Comparison of ENCODE assay signal across 14 cellular contexts in the genomic region with DNA sequence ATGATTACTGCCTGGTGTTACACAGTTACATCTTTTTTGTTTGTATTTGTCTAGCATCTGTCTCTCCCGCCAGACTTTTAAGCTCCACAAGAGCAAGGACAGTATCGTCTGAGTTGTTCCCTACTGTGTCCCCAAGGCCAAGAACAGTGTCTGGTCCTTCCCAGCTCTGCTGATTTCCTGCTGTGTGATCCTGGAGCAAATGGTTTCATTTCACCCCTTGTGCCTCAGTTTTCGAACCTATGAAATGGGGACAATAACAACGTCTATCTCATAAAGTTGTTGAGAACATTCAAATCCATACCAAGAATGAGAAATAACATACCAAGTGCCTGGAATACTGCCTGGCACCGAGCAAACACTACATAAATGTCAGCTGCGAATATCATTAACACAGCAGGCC. TPM values are rescaled to one million over a fixed set of nuclear protein-coding genes. Genes with fewer than 3 reads are reported as not detected.
DNase-seq lines count a peak whose midpoint lies in the region; ATAC-seq lines count a peak whose summit lies in the region.
"Had no signal": no experiment of that assay in that cellular context is flagged by ENCODE, and none has a peak within 500 bp of the region (broad histone marks: within the 10 kb centered on the region; RNA-seq: fewer than 3 reads in every experiment).

No MANE protein-coding gene starts in this region.

- H3K4me3 ChIP-seq in SJSA1 (no peak overlapping the region), skin epidermis (no peak overlapping the region)
- H3K4me3 ChIP-seq: cardiac muscle cell, heart left ventricle had no signal

- H3K4me3 Mint-ChIP-seq in activated CD4-positive, alpha-beta T cell treated with anti-CD3 and anti-CD28 coated beads, Interleukin-2, amount 10 ng/mL, durations not matched to agents 24 days and 14 days: no peak overlapping the region
- H3K4me3 Mint-ChIP-seq in central memory CD8-positive, alpha-beta T cell: peak overlapping the region; percentile 42

- peaks cover 48% of the 10 kb centered on the region for H3K36me3 ChIP-seq in SJSA1

- peaks cover 30% of the 10 kb centered on the region for H3K4me1 ChIP-seq in SJSA1 (replicated peaks)

- H3K9me3 Mint-ChIP-seq in activated CD4-positive, alpha-beta T cell treated with anti-CD3 and anti-CD28 coated beads, Interleukin-2, amount 10 ng/mL, durations not matched to agents 24 days and 14 days: no peaks in the 10 kb centered on the region
- H3K9me3 Mint-ChIP-seq in central memory CD8-positive, alpha-beta T cell: no peaks in the 10 kb centered on the region

- H3K36me3 Mint-ChIP-seq in activated CD4-positive, alpha-beta T cell treated with anti-CD3 and anti-CD28 coated beads, Interleukin-2, amount 10 ng/mL, durations not matched to agents 24 days and 14 days (ENCODE audit: low read depth): peaks cover 27% of the 10 kb centered on the region
- peaks cover 16% of the 10 kb centered on the region for H3K36me3 Mint-ChIP-seq in central memory CD8-positive, alpha-beta T cell (ENCODE audit: insufficient read depth)

- ATAC-seq in central memory CD8-positive, alpha-beta T cell (replicated peaks; ENCODE audit: extremely low read depth, poor library complexity, severe bottlenecking): no peak
- ATAC-seq: heart left ventricle had no signal

- H3K27me3 ChIP-seq in SJSA1 (replicated peaks): no peaks in the 10 kb centered on the region
- H3K27me3 ChIP-seq: cardiac muscle cell, heart left ventricle had no signal

- H3K4me1 Mint-ChIP-seq in activated CD4-positive, alpha-beta T cell treated with anti-CD3 and anti-CD28 coated beads, Interleukin-2, amount 10 ng/mL, durations not matched to agents 24 days and 14 days: peaks cover 31% of the 10 kb centered on the region
- H3K4me1 Mint-ChIP-seq in central memory CD8-positive, alpha-beta T cell: peaks cover 53% of the 10 kb centered on the region

- peak overlapping the region; percentile 89 for H3K27ac Mint-ChIP-seq in activated CD4-positive, alpha-beta T cell treated with anti-CD3 and anti-CD28 coated beads, Interleukin-2, amount 10 ng/mL, durations not matched to agents 24 days and 14 days
- H3K27ac Mint-ChIP-seq in central memory CD8-positive, alpha-beta T cell (ENCODE audit: low read depth): peak overlapping the region; percentile 92

- intact Hi-C loops in activated CD4-positive, alpha-beta T cell treated with anti-CD3 and anti-CD28 coated beads, Interleukin-2, amount 10 ng/mL, durations not matched to agents 24 days and 14 days (cut with micrococcal nuclease): no loop called here

- DNase-seq in activated CD4-positive, alpha-beta T cell treated with anti-CD3 and anti-CD28 coated beads, Interleukin-2, amount 10 ng/mL, durations not matched to agents 24 days and 14 days: no peak
- no peak for DNase-seq in activated CD4-positive, alpha-beta T cell treated with anti-CD3 and anti-CD28 coated beads, Interleukin-2, amount 50 U/mL, for 4 hours
- DNase-seq in SJSA1 (ENCODE audit: low read depth in 1 of 2, low spot score in 2 of 2): no peak
- no peak for DNase-seq in central memory CD8-positive, alpha-beta T cell (ENCODE audit: low spot score in 2 of 2)
- no peak for DNase-seq in MV-4-11 (lab: John Stamatoyannopoulos, UW)
- no peak for DNase-seq in NCI-H226
- no peak for DNase-seq in activated CD4-positive, CD25-positive, alpha-beta regulatory T cell treated with anti-CD3 and anti-CD28 coated beads, Interleukin-2, amount 50 U/mL, for 72 hours
- DNase-seq: DMS 273 treated with DMSO at 0.1 percent for 48 hours, heart left ventricle, NCI-H1436, T1000 had no signal

- no peaks in the 10 kb centered on the region for H3K9me3 ChIP-seq in SJSA1 (replicated peaks)
- H3K9me3 ChIP-seq: heart left ventricle had no signal

- H3K27ac ChIP-seq in SJSA1: peak overlapping the region; percentile 69; the same call in 1 of the 2 replicates
- peak overlapping the region in 12 of 21 experiments; percentile 33 to 92 (median 74) for H3K27ac ChIP-seq in skin epidermis
- H3K27ac ChIP-seq: cardiac muscle cell had no signal

- H3K27me3 Mint-ChIP-seq in activated CD4-positive, alpha-beta T cell treated with anti-CD3 and anti-CD28 coated beads, Interleukin-2, amount 10 ng/mL, durations not matched to agents 24 days and 14 days: no peaks in the 10 kb centered on the region
- no peaks in the 10 kb centered on the region for H3K27me3 Mint-ChIP-seq in central memory CD8-positive, alpha-beta T cell

RNA-seq across cellular contexts. Expression of a gene that starts 11.5 kb away (rescaled TPM):
- 27.5 and 29.6 TPM in 2 replicates for total RNA-seq in activated CD4-positive, alpha-beta T cell treated with anti-CD3 and anti-CD28 coated beads, Interleukin-2, amount 10 ng/mL, durations not matched to agents 24 days and 14 days
- 48.6 and 59.8 TPM in 2 replicates for total RNA-seq in SJSA1 (2014; rRNA removed; shearing (Covaris generic))

RNA-seq across cellular contexts. Expression of a gene that starts 11.8 kb away (rescaled TPM):
- 7.9 and 9.9 TPM in 2 replicates for total RNA-seq in activated CD4-positive, alpha-beta T cell treated with anti-CD3 and anti-CD28 coated beads, Interleukin-2, amount 10 ng/mL, durations not matched to agents 24 days and 14 days
- total RNA-seq in SJSA1 (2014; rRNA removed; shearing (Covaris generic)): 1.3 TPM in 1 of 2 replicates, not detected in the other

RNA-seq across cellular contexts. Expression of a gene that starts 30.8 kb away (rescaled TPM):
- total RNA-seq in activated CD4-positive, alpha-beta T cell treated with anti-CD3 and anti-CD28 coated beads, Interleukin-2, amount 10 ng/mL, durations not matched to agents 24 days and 14 days: 1.8 and 2.4 TPM in 2 replicates
- 0.09 and 0.42 TPM in 2 replicates for total RNA-seq in SJSA1 (2014; rRNA removed; shearing (Covaris generic))
- total RNA-seq: cardiac muscle cell, epithelial cell of proximal tubule had no signal

RNA-seq across cellular contexts. Expression of a gene that starts 32.1 kb away (rescaled TPM):
- 31.5 and 32.7 TPM in 2 replicates for total RNA-seq in activated CD4-positive, alpha-beta T cell treated with anti-CD3 and anti-CD28 coated beads, Interleukin-2, amount 10 ng/mL, durations not matched to agents 24 days and 14 days
- 35.1 and 36.2 TPM in 2 replicates for total RNA-seq in SJSA1 (2014; rRNA removed; shearing (Covaris generic))

RNA-seq across cellular contexts. Expression of a gene that starts 32.6 kb away (rescaled TPM):
- 14.4 and 15.3 TPM in 2 replicates for total RNA-seq in activated CD4-positive, alpha-beta T cell treated with anti-CD3 and anti-CD28 coated beads, Interleukin-2, amount 10 ng/mL, durations not matched to agents 24 days and 14 days
- total RNA-seq in SJSA1 (2014; rRNA removed; shearing (Covaris generic)): 8.8 and 12.6 TPM in 2 replicates
